8 cellular contexts compared by ENCODE assay signal in genomic region chr20:18287915-18288747, GRCh38. TPM values are rescaled to one million over a fixed set of nuclear protein-coding genes. Genes with fewer than 3 reads are reported as not detected.
A peak's percentile ranks its signal among the peaks of the same experiment; 100 is the strongest.
DNase-seq lines count a peak whose midpoint lies in the region; ATAC-seq and TF ChIP-seq lines count a peak whose summit lies in the region.

Gene ZNF133, plus strand, starts transcription at chr20:18288527. Its CDS starts 17,160 bp downstream, at chr20:18305687.

- H3K27ac ChIP-seq in RWPE2 (ENCODE audit: poor library complexity, severe bottlenecking) = peak within 1 kb of the TSS; percentile 56

- H3K36me3 ChIP-seq in H7 (replicated peaks; ENCODE audit: control insufficient read depth, insufficient read depth, low read length) (peaks cover 2% of the 10 kb centered on the region), Loucy (ENCODE audit: insufficient read depth, low read length) (no peaks in the 10 kb centered on the region), RWPE2 (ENCODE audit: low read depth) (peaks cover 15% of the 10 kb centered on the region)

- H3K9me3 Mint-ChIP-seq in nephron = peaks cover 55% of the 10 kb centered on the region

- peak within 1 kb of the TSS; percentile 98 to 99 (median 99) for H3K27ac Mint-ChIP-seq in nephron

- peak; percentile 94 for ATAC-seq in RWPE2 (ENCODE audit: low read depth)
- ATAC-seq in stimulated activated naive CD8-positive, alpha-beta T cell treated with anti-CD3 and anti-CD28 coated beads, Interleukin-15, Interleukin-2, amounts not matched to agents 100 U/mL and 50 U/mL, for 24 hours = peak; percentile 99

- no peaks in the 10 kb centered on the region for H3K9me2 ChIP-seq in Loucy (replicated peaks; ENCODE audit: low read depth, low read length)

- TF ChIP-seq CTCF in Loucy (conservative IDR thresholded peaks at IDR 0.05; ENCODE audit: low read length) (peak; percentile 31; the same call in 1 of the 2 replicates), RWPE2 (IDR thresholded peaks at IDR 0.05; ENCODE audit: poor library complexity, severe bottlenecking) (no peak), fibroblast of the aortic adventitia (IDR thresholded peaks at IDR 0.05; ENCODE audit: insufficient read depth, low read length) (peak; percentile 10), nephron (IDR thresholded peaks at IDR 0.05; ENCODE audit: unreplicated experiment in 3 of 3) (no peak)

- peaks cover 48% of the 10 kb centered on the region for H3K36me3 Mint-ChIP-seq in nephron (ENCODE audit: low read depth)

- H3K4me3 ChIP-seq in H7 (ENCODE audit: insufficient read depth, low read depth, low read length) (peak within 1 kb of the TSS; percentile 81), Loucy (ENCODE audit: low read length, poor library complexity, severe bottlenecking) (peak within 1 kb of the TSS; percentile 90), RWPE2 (ENCODE audit: severe bottlenecking) (peak within 1 kb of the TSS; percentile 74), fibroblast of the aortic adventitia (ENCODE audit: low read depth, low read length) (peak within 1 kb of the TSS; percentile 94)

- peak within 1 kb of the TSS; percentile 95 for H3K4me2 ChIP-seq in Loucy (ENCODE audit: low read depth, low read length, poor library complexity, severe bottlenecking)

- H3K4me1 ChIP-seq in Loucy (ENCODE audit: insufficient read depth, low read length, poor library complexity, severe bottlenecking) (peaks cover 8% of the 10 kb centered on the region), RWPE2 (ENCODE audit: insufficient read depth, poor library complexity, severe bottlenecking) (no peaks in the 10 kb centered on the region)

- DNase-seq in G401 (ENCODE audit: low spot score) = peak; percentile 94
- peak; percentile 91 for DNase-seq in H7
- peak; percentile 95 for DNase-seq in RWPE2 (ENCODE audit: low spot score)
- peak; percentile 94 for DNase-seq in activated effector memory CD4-positive, alpha-beta T cell treated with Interleukin-2 at 50 U/mL for 16 hours
- peak; percentile 92 for DNase-seq in fibroblast of the aortic adventitia (ENCODE audit: low read depth)
- DNase-seq in stimulated activated naive CD8-positive, alpha-beta T cell treated with anti-CD3 and anti-CD28 coated beads, Interleukin-15, Interleukin-2, amounts not matched to agents 100 U/mL and 50 U/mL, for 24 hours = peak; percentile 98

- in situ Hi-C loops in G401 (cut with HindIII; ENCODE audit: low sequenced_read_pairs) = no loop called here

- H4K20me1 ChIP-seq in Loucy (ENCODE audit: insufficient read depth, low read length, poor library complexity, severe bottlenecking) = no peaks in the 10 kb centered on the region

- H3F3A ChIP-seq in Loucy (ENCODE audit: low read depth) = no peaks in the 10 kb centered on the region

- H3K9me3 ChIP-seq in Loucy (ENCODE audit: insufficient read depth, low read depth, low read length) = no peaks in the 10 kb centered on the region
- H3K9me3 ChIP-seq in RWPE2 (ENCODE audit: severe bottlenecking) = no peaks in the 10 kb centered on the region

- H3K4me1 Mint-ChIP-seq in nephron = peaks cover 25% of the 10 kb centered on the region

- peak within 1 kb of the TSS; percentile 97 to 99 (median 98) for H3K4me3 Mint-ChIP-seq in nephron

- peak within 1 kb of the TSS; percentile 96 for H2AFZ ChIP-seq in Loucy (ENCODE audit: low read length)

- peaks cover 5% of the 10 kb centered on the region; the same call in 1 of the 2 replicates for H3K79me2 ChIP-seq in Loucy (ENCODE audit: insufficient read depth, low read length)

- peak within 1 kb of the TSS; percentile 85 for H3K9ac ChIP-seq in Loucy (ENCODE audit: low read depth, low read length, poor library complexity, severe bottlenecking)

- peaks cover 23% of the 10 kb centered on the region for H3K27me3 Mint-ChIP-seq in nephron (ENCODE audit: low read depth)

- H3K27me3 ChIP-seq in H7 (ENCODE audit: control insufficient read depth, insufficient read depth, low read length) (no peaks in the 10 kb centered on the region), Loucy (ENCODE audit: insufficient read depth, low read length, poor library complexity, severe bottlenecking) (peaks cover 42% of the 10 kb centered on the region), RWPE2 (ENCODE audit: insufficient read depth, poor library complexity, severe bottlenecking) (no peaks in the 10 kb centered on the region)

RNA-seq across cellular contexts. Expression of gene ZNF133, which starts in this region (rescaled TPM):
- total RNA-seq in G401 (2014; rRNA removed; shearing (Covaris generic)) = 23.2 and 32.2 TPM in 2 replicates
- total RNA-seq in H7 (2014; rRNA removed; shearing (Covaris generic)) = 25.5 and 29.0 TPM in 2 replicates
- 14.6 and 22.2 TPM in 2 replicates for total RNA-seq in fibroblast of the aortic adventitia (ENCODE audit: low replicate concordance)

Comparison
In these comparisons a context has a peak if more than half of its experiments do, and no peak if none do; other contexts are left out.
1. Peak in every context shown above with its lines: DNase-seq, ATAC-seq, H3K4me3 ChIP-seq and H3K27ac ChIP-seq.
2. CTCF ChIP-seq: peak in Loucy (single experiment) and fibroblast of the aortic adventitia (single experiment); none in RWPE2 (single experiment) and nephron (0 of 3).